ENCODE assay signal across 10 cellular contexts in the genomic region with DNA sequence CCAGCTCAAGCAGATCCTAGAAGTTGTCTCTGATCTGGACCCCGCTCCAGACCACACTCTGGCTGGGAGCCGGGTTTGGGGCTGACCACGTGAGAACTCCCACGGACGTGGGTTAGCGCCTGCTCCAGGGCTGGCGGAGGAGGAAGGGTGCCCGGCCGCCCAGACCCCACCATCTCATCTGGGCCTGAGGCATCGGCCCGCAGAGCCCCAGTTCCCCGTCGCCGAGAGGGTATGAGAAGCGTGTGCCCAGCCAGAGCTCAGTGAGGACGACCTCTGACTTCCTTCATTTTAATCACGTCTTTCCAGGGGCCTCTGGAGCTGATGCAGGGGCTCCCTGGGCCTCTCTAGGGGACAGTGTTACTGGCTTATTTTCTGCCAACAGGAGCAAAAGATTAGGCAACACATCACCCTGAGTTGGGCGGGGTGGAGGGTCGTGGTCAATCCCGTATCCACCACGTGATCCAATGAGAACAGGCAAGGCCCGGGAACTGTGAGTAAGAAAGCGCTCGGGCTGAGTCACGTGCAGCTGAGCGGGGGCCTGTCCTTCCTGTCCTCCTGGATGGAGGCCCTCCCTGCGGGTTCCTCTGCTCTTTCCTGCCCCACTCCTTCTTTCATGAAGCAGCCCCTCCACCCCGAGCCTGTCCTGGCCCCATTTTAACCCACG.
DNase-seq lines count a peak whose midpoint lies in the region; ATAC-seq and TF ChIP-seq lines count a peak whose summit lies in the region.
"Had no signal": no experiment of that assay in that cellular context is flagged by ENCODE, and none has a peak within 500 bp of the region (broad histone marks: within the 10 kb centered on the region; RNA-seq: fewer than 3 reads in every experiment).

No MANE protein-coding gene starts in this region.

- H3K9me3 ChIP-seq in AG04450 (ENCODE audit: control insufficient read depth, insufficient read depth, low read length), result peaks cover 24% of the 10 kb centered on the region; the same call in 1 of the 2 replicates
- H3K9me3 ChIP-seq in HEK293 (ENCODE audit: control insufficient read depth, insufficient read depth, low read depth, low read length), result no peaks in the 10 kb centered on the region
- no peaks in the 10 kb centered on the region for H3K9me3 ChIP-seq in thyroid gland

- POLR2A ChIA-PET in AG04450 (lab: Yijun Ruan, JAX) (no interaction called here), HEK293 (lab: Yijun Ruan, JAX) (no interaction called here)

- H3K36me3 ChIP-seq in HEK293 (ENCODE audit: control insufficient read depth in 2 of 2, insufficient read depth in 1 of 2, low read length in 2 of 2) (no peaks in the 10 kb centered on the region), thyroid gland (no peaks in the 10 kb centered on the region)
- H3K36me3 ChIP-seq: SJSA1 had no signal

- DNase-seq in AG04450 (ENCODE audit: low read depth, low spot score) (peak; percentile 44), UCSD-AML1 (lab: John Stamatoyannopoulos, UW; ENCODE audit: unreplicated experiment) (peak; percentile 74), glomerular visceral epithelial cell (ENCODE audit: extremely low spot score) (peak; percentile 54), HuH-7.5 (ENCODE audit: low spot score) (no peak), GM13976 (ENCODE audit: low spot score) (no peak), thyroid gland (no peak)
- DNase-seq: posterior cingulate gyrus had no signal

- TF ChIP-seq POLR2A in thyroid gland (IDR thresholded peaks at IDR 0.05), result no peak

- H3K4me3 ChIP-seq in AG04450 (ENCODE audit: low read depth, low read length) (no peak overlapping the region), HEK293 (ENCODE audit: low read depth, low read length) (no peak overlapping the region), thyroid gland (replicated peaks in 1 of 3) (no peak overlapping the region)
- H3K4me3 ChIP-seq: SJSA1 had no signal

- 88 to 91% methylated on average over 25 to 28 of the region's 29 CpGs for WGBS in thyroid gland, 2 donors

- no peak for ATAC-seq in GM21717 (IDR thresholded peaks at IDR 0.05; ENCODE audit: unreplicated experiment)

- no peak for TF ChIP-seq CTCF in AG04450 (IDR thresholded peaks at IDR 0.05; ENCODE audit: low read depth, low read length)
- no peak for TF ChIP-seq CTCF in HEK293 (tag by site-specific recombination; IDR thresholded peaks at IDR 0.05)
- TF ChIP-seq CTCF in GM13976 (IDR thresholded peaks at IDR 0.05; ENCODE audit: borderline replicate concordance, control extremely low read depth, extremely low read depth, insufficient read depth, missing control alignments), result no peak
- no peak for TF ChIP-seq CTCF in thyroid gland (IDR thresholded peaks at IDR 0.05)

- no peaks in the 10 kb centered on the region; the same call in 1 of the 2 replicates for H3K4me1 ChIP-seq in HEK293 (ENCODE audit: control insufficient read depth, insufficient read depth, low read length)
- peaks cover 6 to 19% of the 10 kb centered on the region in 2 donors for H3K4me1 ChIP-seq in thyroid gland

- H3K27me3 ChIP-seq in AG04450 (ENCODE audit: control insufficient read depth, insufficient read depth, low read length) (no peaks in the 10 kb centered on the region), thyroid gland (no peaks in the 10 kb centered on the region)
- H3K27me3 ChIP-seq: SJSA1 had no signal

- peak overlapping the region; percentile 11 for H3K27ac ChIP-seq in AG04450 (ENCODE audit: low read depth, low read length)
- H3K27ac ChIP-seq in HEK293 (ENCODE audit: extremely low read depth, low read depth, low read length), result no peak overlapping the region
- H3K27ac ChIP-seq in thyroid gland, result no peak overlapping the region
- H3K27ac ChIP-seq: SJSA1 had no signal

- CTCF ChIA-PET in AG04450 (lab: Charles Lee) (no interaction called here), HEK293 (lab: Yijun Ruan, JAX) (no interaction called here)

- in situ Hi-C loops in GM13976 (cut with MboI; ENCODE audit: low sequenced_read_pairs, unreplicated experiment), result no loop called here

- intact Hi-C loops in thyroid gland (cut with DNase I), result no loop called here

TF ChIP-seq in HEK293, 187 proteins besides CTCF, POLR2A, EP300 and RAD21:
- TF ChIP-seq ZNF548 (tag by site-specific recombination; IDR thresholded peaks at IDR 0.05) (no peak), ZNF114 (tag by site-specific recombination; IDR thresholded peaks at IDR 0.05) (no peak), BCL11A (tag by site-specific recombination; IDR thresholded peaks at IDR 0.05; ENCODE audit: low read depth) (no peak), ZNF391 (tag by site-specific recombination; IDR thresholded peaks at IDR 0.05; ENCODE audit: borderline replicate concordance, low read depth) (no peak), ZNF76 (tag by site-specific recombination; IDR thresholded peaks at IDR 0.05; ENCODE audit: borderline replicate concordance, low read depth) (no peak), ZFP37 (tag by site-specific recombination; IDR thresholded peaks at IDR 0.05) (no peak), ZNF510 (tag by site-specific recombination; IDR thresholded peaks at IDR 0.05; ENCODE audit: insufficient replicate concordance) (no peak), ZNF266 (tag by site-specific recombination; IDR thresholded peaks at IDR 0.05; ENCODE audit: low read depth) (peak; percentile 100), ZNF10 (tag by site-specific recombination; IDR thresholded peaks at IDR 0.05) (no peak), ZNF146 (tag by site-specific recombination; IDR thresholded peaks at IDR 0.05) (no peak), SP2 (tag by site-specific recombination; IDR thresholded peaks at IDR 0.05) (0 out of 2 replicates have a peak, but pooled peaks have one; percentile 33)
- TF ChIP-seq, protein P1, sequence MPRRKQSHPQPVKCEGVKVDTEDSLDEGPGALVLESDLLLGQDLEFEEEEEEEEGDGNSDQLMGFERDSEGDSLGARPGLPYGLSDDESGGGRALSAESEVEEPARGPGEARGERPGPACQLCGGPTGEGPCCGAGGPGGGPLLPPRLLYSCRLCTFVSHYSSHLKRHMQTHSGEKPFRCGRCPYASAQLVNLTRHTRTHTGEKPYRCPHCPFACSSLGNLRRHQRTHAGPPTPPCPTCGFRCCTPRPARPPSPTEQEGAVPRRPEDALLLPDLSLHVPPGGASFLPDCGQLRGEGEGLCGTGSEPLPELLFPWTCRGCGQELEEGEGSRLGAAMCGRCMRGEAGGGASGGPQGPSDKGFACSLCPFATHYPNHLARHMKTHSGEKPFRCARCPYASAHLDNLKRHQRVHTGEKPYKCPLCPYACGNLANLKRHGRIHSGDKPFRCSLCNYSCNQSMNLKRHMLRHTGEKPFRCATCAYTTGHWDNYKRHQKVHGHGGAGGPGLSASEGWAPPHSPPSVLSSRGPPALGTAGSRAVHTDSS (tag by site-specific recombination; IDR thresholded peaks at IDR 0.05), result no peak
- TF ChIP-seq, protein P2, sequence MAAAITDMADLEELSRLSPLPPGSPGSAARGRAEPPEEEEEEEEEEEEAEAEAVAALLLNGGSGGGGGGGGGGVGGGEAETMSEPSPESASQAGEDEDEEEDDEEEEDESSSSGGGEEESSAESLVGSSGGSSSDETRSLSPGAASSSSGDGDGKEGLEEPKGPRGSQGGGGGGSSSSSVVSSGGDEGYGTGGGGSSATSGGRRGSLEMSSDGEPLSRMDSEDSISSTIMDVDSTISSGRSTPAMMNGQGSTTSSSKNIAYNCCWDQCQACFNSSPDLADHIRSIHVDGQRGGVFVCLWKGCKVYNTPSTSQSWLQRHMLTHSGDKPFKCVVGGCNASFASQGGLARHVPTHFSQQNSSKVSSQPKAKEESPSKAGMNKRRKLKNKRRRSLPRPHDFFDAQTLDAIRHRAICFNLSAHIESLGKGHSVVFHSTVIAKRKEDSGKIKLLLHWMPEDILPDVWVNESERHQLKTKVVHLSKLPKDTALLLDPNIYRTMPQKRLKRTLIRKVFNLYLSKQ (tag by site-specific recombination; IDR thresholded peaks at IDR 0.05; ENCODE audit: borderline replicate concordance), result no peak
- TF ChIP-seq, protein P3, sequence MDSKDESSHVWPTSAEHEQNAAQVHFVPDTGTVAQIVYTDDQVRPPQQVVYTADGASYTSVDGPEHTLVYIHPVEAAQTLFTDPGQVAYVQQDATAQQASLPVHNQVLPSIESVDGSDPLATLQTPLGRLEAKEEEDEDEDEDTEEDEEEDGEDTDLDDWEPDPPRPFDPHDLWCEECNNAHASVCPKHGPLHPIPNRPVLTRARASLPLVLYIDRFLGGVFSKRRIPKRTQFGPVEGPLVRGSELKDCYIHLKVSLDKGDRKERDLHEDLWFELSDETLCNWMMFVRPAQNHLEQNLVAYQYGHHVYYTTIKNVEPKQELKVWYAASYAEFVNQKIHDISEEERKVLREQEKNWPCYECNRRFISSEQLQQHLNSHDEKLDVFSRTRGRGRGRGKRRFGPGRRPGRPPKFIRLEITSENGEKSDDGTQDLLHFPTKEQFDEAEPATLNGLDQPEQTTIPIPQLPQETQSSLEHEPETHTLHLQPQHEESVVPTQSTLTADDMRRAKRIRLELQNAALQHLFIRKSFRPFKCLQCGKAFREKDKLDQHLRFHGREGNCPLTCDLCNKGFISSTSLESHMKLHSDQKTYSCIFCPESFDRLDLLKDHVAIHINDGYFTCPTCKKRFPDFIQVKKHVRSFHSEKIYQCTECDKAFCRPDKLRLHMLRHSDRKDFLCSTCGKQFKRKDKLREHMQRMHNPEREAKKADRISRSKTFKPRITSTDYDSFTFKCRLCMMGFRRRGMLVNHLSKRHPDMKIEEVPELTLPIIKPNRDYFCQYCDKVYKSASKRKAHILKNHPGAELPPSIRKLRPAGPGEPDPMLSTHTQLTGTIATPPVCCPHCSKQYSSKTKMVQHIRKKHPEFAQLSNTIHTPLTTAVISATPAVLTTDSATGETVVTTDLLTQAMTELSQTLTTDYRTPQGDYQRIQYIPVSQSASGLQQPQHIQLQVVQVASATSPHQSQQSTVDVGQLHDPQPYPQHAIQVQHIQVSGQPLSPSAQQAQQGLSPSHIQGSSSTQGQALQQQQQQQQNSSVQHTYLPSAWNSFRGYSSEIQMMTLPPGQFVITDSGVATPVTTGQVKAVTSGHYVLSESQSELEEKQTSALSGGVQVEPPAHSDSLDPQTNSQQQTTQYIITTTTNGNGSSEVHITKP (tag by site-specific recombination; IDR thresholded peaks at IDR 0.05), result no peak

Comparison
In these comparisons a context has a peak if more than half of its experiments do, and no peak if none do; other contexts are left out.
1. DNase-seq: peak in AG04450 (single experiment), UCSD-AML1 (single experiment) and glomerular visceral epithelial cell (single experiment); none in HuH-7.5 (single experiment), GM13976 (single experiment) and thyroid gland (0 of 2).